1 cellular context compared by ENCODE assay signal in the genomic region with DNA sequence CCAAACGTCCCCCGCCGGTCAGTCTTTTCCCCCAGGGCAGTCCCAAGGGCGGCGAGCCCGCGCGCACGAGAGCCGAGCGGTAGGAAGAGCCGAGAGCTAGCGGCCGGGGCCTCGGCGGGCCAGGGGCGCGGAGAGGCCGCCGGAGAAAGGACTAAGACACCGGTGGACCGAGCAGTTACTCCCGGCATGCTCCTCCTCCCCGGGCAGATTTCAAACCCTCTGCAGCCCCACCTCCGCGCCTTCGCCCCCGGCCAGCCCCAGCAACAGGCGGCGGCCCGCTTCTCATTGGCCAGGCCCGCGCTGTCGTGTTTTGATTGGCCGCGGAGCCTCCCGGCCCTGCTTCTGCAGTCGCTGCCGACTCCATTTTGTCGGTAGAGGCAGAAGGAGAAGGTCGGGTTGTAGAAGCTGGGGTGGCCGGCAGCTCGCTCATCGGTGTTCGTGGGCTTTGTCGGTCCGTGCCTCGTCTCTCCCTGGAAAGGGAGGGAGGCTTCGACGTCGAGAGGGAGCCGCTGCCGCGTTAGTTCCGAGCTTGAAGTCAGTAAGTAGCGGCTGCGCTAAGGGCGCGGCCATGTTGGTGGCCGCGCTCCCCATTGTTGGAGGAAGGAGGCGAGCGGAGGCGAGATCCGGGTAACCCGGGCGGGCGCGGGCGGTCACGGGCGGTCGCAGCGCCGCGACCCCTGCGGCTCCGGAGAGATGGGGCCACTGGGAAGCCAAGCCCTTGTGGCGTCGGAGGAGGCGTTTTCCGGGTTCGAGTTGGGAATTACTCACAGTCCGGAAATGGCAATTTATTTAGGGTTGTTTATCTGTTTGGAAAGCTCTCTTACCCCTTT.
TF ChIP-seq lines count a peak whose summit lies in the region.

A gene with protein sequence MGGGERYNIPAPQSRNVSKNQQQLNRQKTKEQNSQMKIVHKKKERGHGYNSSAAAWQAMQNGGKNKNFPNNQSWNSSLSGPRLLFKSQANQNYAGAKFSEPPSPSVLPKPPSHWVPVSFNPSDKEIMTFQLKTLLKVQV (plus strand): TSS at position 368 of the 830 bp plus-strand sequence. CDS start 1,630 bp downstream, outside the sequence.

TF ChIP-seq in HEK293, 187 proteins besides CTCF, POLR2A, EP300 and RAD21 (continued from another document and continues in another):
- TF ChIP-seq, protein P1, sequence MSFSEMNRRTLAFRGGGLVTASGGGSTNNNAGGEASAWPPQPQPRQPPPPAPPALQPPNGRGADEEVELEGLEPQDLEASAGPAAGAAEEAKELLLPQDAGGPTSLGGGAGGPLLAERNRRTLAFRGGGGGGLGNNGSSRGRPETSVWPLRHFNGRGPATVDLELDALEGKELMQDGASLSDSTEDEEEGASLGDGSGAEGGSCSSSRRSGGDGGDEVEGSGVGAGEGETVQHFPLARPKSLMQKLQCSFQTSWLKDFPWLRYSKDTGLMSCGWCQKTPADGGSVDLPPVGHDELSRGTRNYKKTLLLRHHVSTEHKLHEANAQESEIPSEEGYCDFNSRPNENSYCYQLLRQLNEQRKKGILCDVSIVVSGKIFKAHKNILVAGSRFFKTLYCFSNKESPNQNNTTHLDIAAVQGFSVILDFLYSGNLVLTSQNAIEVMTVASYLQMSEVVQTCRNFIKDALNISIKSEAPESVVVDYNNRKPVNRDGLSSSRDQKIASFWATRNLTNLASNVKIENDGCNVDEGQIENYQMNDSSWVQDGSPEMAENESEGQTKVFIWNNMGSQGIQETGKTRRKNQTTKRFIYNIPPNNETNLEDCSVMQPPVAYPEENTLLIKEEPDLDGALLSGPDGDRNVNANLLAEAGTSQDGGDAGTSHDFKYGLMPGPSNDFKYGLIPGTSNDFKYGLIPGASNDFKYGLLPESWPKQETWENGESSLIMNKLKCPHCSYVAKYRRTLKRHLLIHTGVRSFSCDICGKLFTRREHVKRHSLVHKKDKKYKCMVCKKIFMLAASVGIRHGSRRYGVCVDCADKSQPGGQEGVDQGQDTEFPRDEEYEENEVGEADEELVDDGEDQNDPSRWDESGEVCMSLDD (tag by site-specific recombination; IDR thresholded peaks at IDR 0.05): peak; percentile 79
- TF ChIP-seq, protein P2, sequence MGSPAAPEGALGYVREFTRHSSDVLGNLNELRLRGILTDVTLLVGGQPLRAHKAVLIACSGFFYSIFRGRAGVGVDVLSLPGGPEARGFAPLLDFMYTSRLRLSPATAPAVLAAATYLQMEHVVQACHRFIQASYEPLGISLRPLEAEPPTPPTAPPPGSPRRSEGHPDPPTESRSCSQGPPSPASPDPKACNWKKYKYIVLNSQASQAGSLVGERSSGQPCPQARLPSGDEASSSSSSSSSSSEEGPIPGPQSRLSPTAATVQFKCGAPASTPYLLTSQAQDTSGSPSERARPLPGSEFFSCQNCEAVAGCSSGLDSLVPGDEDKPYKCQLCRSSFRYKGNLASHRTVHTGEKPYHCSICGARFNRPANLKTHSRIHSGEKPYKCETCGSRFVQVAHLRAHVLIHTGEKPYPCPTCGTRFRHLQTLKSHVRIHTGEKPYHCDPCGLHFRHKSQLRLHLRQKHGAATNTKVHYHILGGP (tag by site-specific recombination; IDR thresholded peaks at IDR 0.05): no peak
- peak; percentile 92 for TF ChIP-seq ZNF76 (tag by site-specific recombination; IDR thresholded peaks at IDR 0.05; ENCODE audit: borderline replicate concordance, low read depth)
- no peak; the same call in 1 of the 2 replicates for TF ChIP-seq KLF16 (tag by site-specific recombination; IDR thresholded peaks at IDR 0.05)
- no peak for TF ChIP-seq ZNF10 (tag by site-specific recombination; IDR thresholded peaks at IDR 0.05)
- no peak for TF ChIP-seq ZNF335 (tag by site-specific recombination; conservative IDR thresholded peaks at IDR 0.05)
- TF ChIP-seq, protein P3, sequence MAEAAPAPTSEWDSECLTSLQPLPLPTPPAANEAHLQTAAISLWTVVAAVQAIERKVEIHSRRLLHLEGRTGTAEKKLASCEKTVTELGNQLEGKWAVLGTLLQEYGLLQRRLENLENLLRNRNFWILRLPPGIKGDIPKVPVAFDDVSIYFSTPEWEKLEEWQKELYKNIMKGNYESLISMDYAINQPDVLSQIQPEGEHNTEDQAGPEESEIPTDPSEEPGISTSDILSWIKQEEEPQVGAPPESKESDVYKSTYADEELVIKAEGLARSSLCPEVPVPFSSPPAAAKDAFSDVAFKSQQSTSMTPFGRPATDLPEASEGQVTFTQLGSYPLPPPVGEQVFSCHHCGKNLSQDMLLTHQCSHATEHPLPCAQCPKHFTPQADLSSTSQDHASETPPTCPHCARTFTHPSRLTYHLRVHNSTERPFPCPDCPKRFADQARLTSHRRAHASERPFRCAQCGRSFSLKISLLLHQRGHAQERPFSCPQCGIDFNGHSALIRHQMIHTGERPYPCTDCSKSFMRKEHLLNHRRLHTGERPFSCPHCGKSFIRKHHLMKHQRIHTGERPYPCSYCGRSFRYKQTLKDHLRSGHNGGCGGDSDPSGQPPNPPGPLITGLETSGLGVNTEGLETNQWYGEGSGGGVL (tag by site-specific recombination; IDR thresholded peaks at IDR 0.05): peak; percentile 66
- TF ChIP-seq, protein P4, sequence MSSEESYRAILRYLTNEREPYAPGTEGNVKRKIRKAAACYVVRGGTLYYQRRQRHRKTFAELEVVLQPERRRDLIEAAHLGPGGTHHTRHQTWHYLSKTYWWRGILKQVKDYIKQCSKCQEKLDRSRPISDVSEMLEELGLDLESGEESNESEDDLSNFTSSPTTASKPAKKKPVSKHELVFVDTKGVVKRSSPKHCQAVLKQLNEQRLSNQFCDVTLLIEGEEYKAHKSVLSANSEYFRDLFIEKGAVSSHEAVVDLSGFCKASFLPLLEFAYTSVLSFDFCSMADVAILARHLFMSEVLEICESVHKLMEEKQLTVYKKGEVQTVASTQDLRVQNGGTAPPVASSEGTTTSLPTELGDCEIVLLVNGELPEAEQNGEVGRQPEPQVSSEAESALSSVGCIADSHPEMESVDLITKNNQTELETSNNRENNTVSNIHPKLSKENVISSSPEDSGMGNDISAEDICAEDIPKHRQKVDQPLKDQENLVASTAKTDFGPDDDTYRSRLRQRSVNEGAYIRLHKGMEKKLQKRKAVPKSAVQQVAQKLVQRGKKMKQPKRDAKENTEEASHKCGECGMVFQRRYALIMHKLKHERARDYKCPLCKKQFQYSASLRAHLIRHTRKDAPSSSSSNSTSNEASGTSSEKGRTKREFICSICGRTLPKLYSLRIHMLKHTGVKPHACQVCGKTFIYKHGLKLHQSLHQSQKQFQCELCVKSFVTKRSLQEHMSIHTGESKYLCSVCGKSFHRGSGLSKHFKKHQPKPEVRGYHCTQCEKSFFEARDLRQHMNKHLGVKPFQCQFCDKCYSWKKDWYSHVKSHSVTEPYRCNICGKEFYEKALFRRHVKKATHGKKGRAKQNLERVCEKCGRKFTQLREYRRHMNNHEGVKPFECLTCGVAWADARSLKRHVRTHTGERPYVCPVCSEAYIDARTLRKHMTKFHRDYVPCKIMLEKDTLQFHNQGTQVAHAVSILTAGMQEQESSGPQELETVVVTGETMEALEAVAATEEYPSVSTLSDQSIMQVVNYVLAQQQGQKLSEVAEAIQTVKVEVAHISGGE (tag by site-specific recombination; conservative IDR thresholded peaks at IDR 0.05; ENCODE audit: low read depth): peak; percentile 54
- peak; percentile 70 for TF ChIP-seq ZNF501 (tag by site-specific recombination; IDR thresholded peaks at IDR 0.05)
- TF ChIP-seq ZNF157 (tag by site-specific recombination; IDR thresholded peaks at IDR 0.05): no peak
- no peak for TF ChIP-seq ZNF510 (tag by site-specific recombination; IDR thresholded peaks at IDR 0.05; ENCODE audit: insufficient replicate concordance)
- TF ChIP-seq ZNF426 (tag by site-specific recombination; IDR thresholded peaks at IDR 0.05): no peak
- TF ChIP-seq ZSCAN30 (tag by site-specific recombination; IDR thresholded peaks at IDR 0.05): peak; percentile 81
- peak; percentile 99 for TF ChIP-seq YY2 (tag by site-specific recombination; IDR thresholded peaks at IDR 0.05)
- TF ChIP-seq KLF1 (tag by site-specific recombination; IDR thresholded peaks at IDR 0.05): 0 out of 2 replicates have a peak, but pooled peaks have one; percentile 13
- TF ChIP-seq IKZF3 (tag by site-specific recombination; IDR thresholded peaks at IDR 0.05): peak; percentile 61
- 0 out of 2 replicates have a peak, but pooled peaks have one; percentile 12 for TF ChIP-seq KLF9 (tag by site-specific recombination; IDR thresholded peaks at IDR 0.05; ENCODE audit: low read depth)
- TF ChIP-seq GLI4 (tag by site-specific recombination; IDR thresholded peaks at IDR 0.05): no peak
- no peak for TF ChIP-seq ZNF202 (tag by site-specific recombination; IDR thresholded peaks at IDR 0.05; ENCODE audit: borderline replicate concordance)
- TF ChIP-seq ZNF843 (tag by site-specific recombination; IDR thresholded peaks at IDR 0.05): no peak; the same call in 1 of the 2 replicates
- TF ChIP-seq, protein P5, sequence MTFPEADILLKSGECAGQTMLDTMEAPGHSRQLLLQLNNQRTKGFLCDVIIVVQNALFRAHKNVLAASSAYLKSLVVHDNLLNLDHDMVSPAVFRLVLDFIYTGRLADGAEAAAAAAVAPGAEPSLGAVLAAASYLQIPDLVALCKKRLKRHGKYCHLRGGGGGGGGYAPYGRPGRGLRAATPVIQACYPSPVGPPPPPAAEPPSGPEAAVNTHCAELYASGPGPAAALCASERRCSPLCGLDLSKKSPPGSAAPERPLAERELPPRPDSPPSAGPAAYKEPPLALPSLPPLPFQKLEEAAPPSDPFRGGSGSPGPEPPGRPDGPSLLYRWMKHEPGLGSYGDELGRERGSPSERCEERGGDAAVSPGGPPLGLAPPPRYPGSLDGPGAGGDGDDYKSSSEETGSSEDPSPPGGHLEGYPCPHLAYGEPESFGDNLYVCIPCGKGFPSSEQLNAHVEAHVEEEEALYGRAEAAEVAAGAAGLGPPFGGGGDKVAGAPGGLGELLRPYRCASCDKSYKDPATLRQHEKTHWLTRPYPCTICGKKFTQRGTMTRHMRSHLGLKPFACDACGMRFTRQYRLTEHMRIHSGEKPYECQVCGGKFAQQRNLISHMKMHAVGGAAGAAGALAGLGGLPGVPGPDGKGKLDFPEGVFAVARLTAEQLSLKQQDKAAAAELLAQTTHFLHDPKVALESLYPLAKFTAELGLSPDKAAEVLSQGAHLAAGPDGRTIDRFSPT (tag by site-specific recombination; IDR thresholded peaks at IDR 0.05): no peak
- TF ChIP-seq ZFHX2 (tag by site-specific recombination; conservative IDR thresholded peaks at IDR 0.05): peak; percentile 83
- TF ChIP-seq ZBTB8A (tag by site-specific recombination; IDR thresholded peaks at IDR 0.05): peak; percentile 84
- TF ChIP-seq MZF1 (tag by site-specific recombination; IDR thresholded peaks at IDR 0.05; ENCODE audit: borderline replicate concordance): peak; percentile 62; the same call in 1 of the 2 replicates
- peak; percentile 80 for TF ChIP-seq OSR2 (tag by site-specific recombination; IDR thresholded peaks at IDR 0.05)
- TF ChIP-seq, protein P6, sequence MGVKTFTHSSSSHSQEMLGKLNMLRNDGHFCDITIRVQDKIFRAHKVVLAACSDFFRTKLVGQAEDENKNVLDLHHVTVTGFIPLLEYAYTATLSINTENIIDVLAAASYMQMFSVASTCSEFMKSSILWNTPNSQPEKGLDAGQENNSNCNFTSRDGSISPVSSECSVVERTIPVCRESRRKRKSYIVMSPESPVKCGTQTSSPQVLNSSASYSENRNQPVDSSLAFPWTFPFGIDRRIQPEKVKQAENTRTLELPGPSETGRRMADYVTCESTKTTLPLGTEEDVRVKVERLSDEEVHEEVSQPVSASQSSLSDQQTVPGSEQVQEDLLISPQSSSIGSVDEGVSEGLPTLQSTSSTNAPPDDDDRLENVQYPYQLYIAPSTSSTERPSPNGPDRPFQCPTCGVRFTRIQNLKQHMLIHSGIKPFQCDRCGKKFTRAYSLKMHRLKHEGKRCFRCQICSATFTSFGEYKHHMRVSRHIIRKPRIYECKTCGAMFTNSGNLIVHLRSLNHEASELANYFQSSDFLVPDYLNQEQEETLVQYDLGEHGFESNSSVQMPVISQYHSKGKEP (tag by site-specific recombination; IDR thresholded peaks at IDR 0.05): no peak
- TF ChIP-seq GLIS1 (tag by site-specific recombination; IDR thresholded peaks at IDR 0.05): peak; percentile 65
- no peak for TF ChIP-seq ZNF169 (tag by site-specific recombination; IDR thresholded peaks at IDR 0.05)
- TF ChIP-seq ZNF830 (tag by site-specific recombination; IDR thresholded peaks at IDR 0.05; ENCODE audit: low read depth): no peak
- peak; percentile 96 for TF ChIP-seq ZEB2 (tag by site-specific recombination; IDR thresholded peaks at IDR 0.05)
- TF ChIP-seq, protein P7, sequence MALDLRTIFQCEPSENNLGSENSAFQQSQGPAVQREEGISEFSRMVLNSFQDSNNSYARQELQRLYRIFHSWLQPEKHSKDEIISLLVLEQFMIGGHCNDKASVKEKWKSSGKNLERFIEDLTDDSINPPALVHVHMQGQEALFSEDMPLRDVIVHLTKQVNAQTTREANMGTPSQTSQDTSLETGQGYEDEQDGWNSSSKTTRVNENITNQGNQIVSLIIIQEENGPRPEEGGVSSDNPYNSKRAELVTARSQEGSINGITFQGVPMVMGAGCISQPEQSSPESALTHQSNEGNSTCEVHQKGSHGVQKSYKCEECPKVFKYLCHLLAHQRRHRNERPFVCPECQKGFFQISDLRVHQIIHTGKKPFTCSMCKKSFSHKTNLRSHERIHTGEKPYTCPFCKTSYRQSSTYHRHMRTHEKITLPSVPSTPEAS (tag by site-specific recombination; IDR thresholded peaks at IDR 0.05): no peak
- TF ChIP-seq, protein P8, sequence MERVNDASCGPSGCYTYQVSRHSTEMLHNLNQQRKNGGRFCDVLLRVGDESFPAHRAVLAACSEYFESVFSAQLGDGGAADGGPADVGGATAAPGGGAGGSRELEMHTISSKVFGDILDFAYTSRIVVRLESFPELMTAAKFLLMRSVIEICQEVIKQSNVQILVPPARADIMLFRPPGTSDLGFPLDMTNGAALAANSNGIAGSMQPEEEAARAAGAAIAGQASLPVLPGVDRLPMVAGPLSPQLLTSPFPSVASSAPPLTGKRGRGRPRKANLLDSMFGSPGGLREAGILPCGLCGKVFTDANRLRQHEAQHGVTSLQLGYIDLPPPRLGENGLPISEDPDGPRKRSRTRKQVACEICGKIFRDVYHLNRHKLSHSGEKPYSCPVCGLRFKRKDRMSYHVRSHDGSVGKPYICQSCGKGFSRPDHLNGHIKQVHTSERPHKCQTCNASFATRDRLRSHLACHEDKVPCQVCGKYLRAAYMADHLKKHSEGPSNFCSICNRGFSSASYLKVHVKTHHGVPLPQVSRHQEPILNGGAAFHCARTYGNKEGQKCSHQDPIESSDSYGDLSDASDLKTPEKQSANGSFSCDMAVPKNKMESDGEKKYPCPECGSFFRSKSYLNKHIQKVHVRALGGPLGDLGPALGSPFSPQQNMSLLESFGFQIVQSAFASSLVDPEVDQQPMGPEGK (tag by site-specific recombination; IDR thresholded peaks at IDR 0.05): peak; percentile 71
- peak; percentile 33; the same call in 1 of the 2 replicates for TF ChIP-seq ZNF423 (tag by site-specific recombination; IDR thresholded peaks at IDR 0.05)
- TF ChIP-seq ZNF121 (tag by site-specific recombination; IDR thresholded peaks at IDR 0.05): no peak
- TF ChIP-seq, protein P9, sequence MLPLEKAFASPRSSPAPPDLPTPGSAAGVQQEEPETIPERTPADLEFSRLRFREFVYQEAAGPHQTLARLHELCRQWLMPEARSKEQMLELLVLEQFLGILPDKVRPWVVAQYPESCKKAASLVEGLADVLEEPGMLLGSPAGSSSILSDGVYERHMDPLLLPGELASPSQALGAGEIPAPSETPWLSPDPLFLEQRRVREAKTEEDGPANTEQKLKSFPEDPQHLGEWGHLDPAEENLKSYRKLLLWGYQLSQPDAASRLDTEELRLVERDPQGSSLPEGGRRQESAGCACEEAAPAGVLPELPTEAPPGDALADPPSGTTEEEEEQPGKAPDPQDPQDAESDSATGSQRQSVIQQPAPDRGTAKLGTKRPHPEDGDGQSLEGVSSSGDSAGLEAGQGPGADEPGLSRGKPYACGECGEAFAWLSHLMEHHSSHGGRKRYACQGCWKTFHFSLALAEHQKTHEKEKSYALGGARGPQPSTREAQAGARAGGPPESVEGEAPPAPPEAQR (tag by site-specific recombination; IDR thresholded peaks at IDR 0.05): no peak
- no peak for TF ChIP-seq ZNF654 (tag by site-specific recombination; IDR thresholded peaks at IDR 0.05; ENCODE audit: low read depth)
